Comparison of ENCODE assay signal across 24 cellular contexts in genomic region chr12:58774731-58775130, GRCh38.
"Had no signal": no experiment of that assay in that cellular context is flagged by ENCODE, and none has a peak within 500 bp of the region (broad histone marks: within the 10 kb centered on the region; RNA-seq: fewer than 3 reads in every experiment).

No MANE protein-coding gene starts in this region.

- ATAC-seq: activated T-cell treated with anti-CD3 and anti-CD28 coated beads, Interleukin-2, amount 50 U/mL, for 4 hours; activated T-helper 17 cell treated with anti-CD3 and anti-CD28 coated beads, Interleukin-2, amount 50 U/mL, for 72 hours; Panc1; T-helper 17 cell had no signal

- H3K9ac ChIP-seq: KMS-11 had no signal

- H3K4me2 ChIP-seq: KMS-11 had no signal

- H3K27ac ChIP-seq: KMS-11, RWPE1 had no signal

- DNase-seq: activated B cell treated with CpG ODN at 0.5 μM for 24 hours; activated CD4-positive, alpha-beta memory T cell treated with anti-CD3 and anti-CD28 coated beads for 36 hours; activated CD4-positive, alpha-beta T cell treated with anti-CD3 and anti-CD28 coated beads, Interleukin-2, amount 10 ng/mL, durations not matched to agents 7 days and 5 days; activated CD8-positive, alpha-beta memory T cell treated with anti-CD3 and anti-CD28 coated beads for 24 hours; activated gamma-delta T cell; activated naive CD4-positive, alpha-beta T cell treated with anti-CD3 and anti-CD28 coated beads for 36 hours; activated T-cell treated with anti-CD3 and anti-CD28 coated beads, Interleukin-2, amount 50 U/mL, for 4 hours; amygdala; NCI-H1092; NCI-H1417; NCI-H1694 treated with DMSO at 0.1 percent for 48 hours; NCI-H2029 treated with DMSO at 0.1 percent for 48 hours; NCI-H345; NCI-H510A; NCI-H526 treated with DMSO at 0.1 percent for 48 hours; NK-92 treated with Interleukin-12 subunit alpha and Interleukin-12 subunit beta, amount 100 ng/mL, for 24 hours; OCI-M1; SHP77 treated with DMSO at 0.1 percent for 48 hours; T-helper 17 cell; T-helper 9 cell had no signal
